1 cellular context compared by ENCODE assay signal in genomic region chr3:49671291-49672288, GRCh38.
A peak's percentile ranks its signal among the peaks of the same experiment; 100 is the strongest.
TF ChIP-seq lines count a peak whose summit lies in the region.

No MANE protein-coding gene starts in this region.

TF ChIP-seq in IMR-90, 13 proteins besides CTCF, POLR2A, EP300 and RAD21:
- TF ChIP-seq NFE2L2 (IDR thresholded peaks at IDR 0.05; ENCODE audit: low read depth, low read length) = no peak
- peak; percentile 92 for TF ChIP-seq SMC3 (IDR thresholded peaks at IDR 0.05; ENCODE audit: low read depth, low read length)
- no peak for TF ChIP-seq RCOR1 (IDR thresholded peaks at IDR 0.05; ENCODE audit: insufficient replicate concordance, low read length)
- TF ChIP-seq, protein P1, sequence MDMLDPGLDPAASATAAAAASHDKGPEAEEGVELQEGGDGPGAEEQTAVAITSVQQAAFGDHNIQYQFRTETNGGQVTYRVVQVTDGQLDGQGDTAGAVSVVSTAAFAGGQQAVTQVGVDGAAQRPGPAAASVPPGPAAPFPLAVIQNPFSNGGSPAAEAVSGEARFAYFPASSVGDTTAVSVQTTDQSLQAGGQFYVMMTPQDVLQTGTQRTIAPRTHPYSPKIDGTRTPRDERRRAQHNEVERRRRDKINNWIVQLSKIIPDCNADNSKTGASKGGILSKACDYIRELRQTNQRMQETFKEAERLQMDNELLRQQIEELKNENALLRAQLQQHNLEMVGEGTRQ (IDR thresholded peaks at IDR 0.05; ENCODE audit: low read depth, low read length) = no peak
- peak; percentile 37; the same call in 1 of the 2 replicates for TF ChIP-seq MAZ (IDR thresholded peaks at IDR 0.05; ENCODE audit: borderline replicate concordance, low read depth, low read length)
- TF ChIP-seq RFX5 (IDR thresholded peaks at IDR 0.05; ENCODE audit: low read depth, low read length) = no peak
